1 cellular context compared by ENCODE assay signal in genomic region chr19:9792191-9793050, GRCh38.
TF ChIP-seq lines count a peak whose summit lies in the region.

No MANE protein-coding gene starts in this region.

TF ChIP-seq in SK-N-SH, 30 proteins besides CTCF, POLR2A, EP300 and RAD21 (continued from another document):
- peak; percentile 45; the same call in 1 of the 2 replicates for TF ChIP-seq PBX3 (IDR thresholded peaks at IDR 0.05)
- TF ChIP-seq RXRA (IDR thresholded peaks at IDR 0.05; ENCODE audit: borderline replicate concordance, low read depth): no peak
